6 cellular contexts compared by ENCODE assay signal in the genomic region with DNA sequence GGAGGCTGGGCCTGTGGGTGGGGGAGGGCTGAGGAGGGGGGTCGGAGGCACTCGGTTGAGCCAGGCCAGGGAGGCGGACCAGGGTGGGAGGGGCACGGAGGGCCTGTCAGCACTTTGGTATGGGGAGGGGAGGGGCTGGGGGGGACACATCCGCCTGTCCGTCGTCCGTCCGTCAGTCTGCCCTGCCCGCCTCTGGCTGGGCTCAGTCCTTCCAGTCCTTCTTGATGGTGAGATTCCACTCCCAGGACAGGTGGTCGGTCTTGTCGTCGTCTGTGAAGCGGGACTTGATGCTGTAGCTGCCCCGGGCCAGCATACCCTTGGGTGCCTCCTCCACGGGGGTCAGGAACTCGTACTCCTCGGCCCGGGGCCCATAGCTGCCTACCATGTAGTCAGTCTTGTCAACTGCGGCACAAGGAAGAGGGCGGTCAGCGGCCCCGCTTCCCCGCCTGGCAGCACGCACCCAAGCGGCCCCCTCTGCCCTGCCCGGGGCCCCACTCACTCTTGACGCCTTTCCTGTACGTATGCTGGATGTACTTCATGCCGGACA. TPM values are rescaled to one million over a fixed set of nuclear protein-coding genes. Genes with fewer than 3 reads are reported as not detected.
DNase-seq lines count a peak whose midpoint lies in the region; ATAC-seq and TF ChIP-seq lines count a peak whose summit lies in the region.

No MANE protein-coding gene starts in this region.

- no peaks in the 10 kb centered on the region; the same call in 1 of the 2 replicates for H3K9me3 ChIP-seq in AG04450 (ENCODE audit: control insufficient read depth, insufficient read depth, low read length)
- H3K9me3 ChIP-seq in Loucy (ENCODE audit: insufficient read depth, low read depth, low read length) = no peaks in the 10 kb centered on the region

- H3F3A ChIP-seq in Loucy (ENCODE audit: low read depth) = peaks cover 2% of the 10 kb centered on the region; the same call in 1 of the 2 replicates

- H3K27ac Mint-ChIP-seq in stimulated activated memory B cell treated with anti-CD40 and anti-IgM and Interleukin-4, amounts not matched to agents 10 μg/mL and 1 μg/mL and 100 μg/mL, for 72 hours = peak overlapping the region; percentile 92

- H3K9me2 ChIP-seq in Loucy (replicated peaks; ENCODE audit: low read depth, low read length) = no peaks in the 10 kb centered on the region

- H3K4me1 ChIP-seq in Loucy (ENCODE audit: insufficient read depth, low read length, poor library complexity, severe bottlenecking) = peaks cover 20% of the 10 kb centered on the region

- H3K27me3 Mint-ChIP-seq in stimulated activated memory B cell treated with anti-CD40 and anti-IgM and Interleukin-4, amounts not matched to agents 10 μg/mL and 1 μg/mL and 100 μg/mL, for 72 hours = no peaks in the 10 kb centered on the region

- peaks cover 67% of the 10 kb centered on the region for H3K4me1 Mint-ChIP-seq in stimulated activated memory B cell treated with anti-CD40 and anti-IgM and Interleukin-4, amounts not matched to agents 10 μg/mL and 1 μg/mL and 100 μg/mL, for 72 hours

- TF ChIP-seq CTCF in AG04450 (IDR thresholded peaks at IDR 0.05; ENCODE audit: low read depth, low read length) (no peak), Loucy (conservative IDR thresholded peaks at IDR 0.05; ENCODE audit: low read length) (no peak), epithelial cell of esophagus (IDR thresholded peaks at IDR 0.05; ENCODE audit: insufficient read depth, low read depth, low read length, missing control alignments) (no peak)

- H4K20me1 ChIP-seq in Loucy (ENCODE audit: insufficient read depth, low read length, poor library complexity, severe bottlenecking) = peaks cover 36% of the 10 kb centered on the region

- H3K4me3 Mint-ChIP-seq in stimulated activated memory B cell treated with anti-CD40 and anti-IgM and Interleukin-4, amounts not matched to agents 10 μg/mL and 1 μg/mL and 100 μg/mL, for 72 hours = peak overlapping the region; percentile 86

- CTCF ChIA-PET in AG04450 (lab: Charles Lee) = interaction anchor here (1.2 kb wide), 1 partner anchor 151 kb away, joined by 3 read pairs; no protein-coding TSS in a partner anchor

- no peaks in the 10 kb centered on the region for H3K9me3 Mint-ChIP-seq in stimulated activated memory B cell treated with anti-CD40 and anti-IgM and Interleukin-4, amounts not matched to agents 10 μg/mL and 1 μg/mL and 100 μg/mL, for 72 hours

- H3K4me2 ChIP-seq in Loucy (ENCODE audit: low read depth, low read length, poor library complexity, severe bottlenecking) = peak overlapping the region; percentile 99

- POLR2A ChIA-PET in AG04450 (lab: Yijun Ruan, JAX) = interaction anchor here (1.4 kb wide), 1 partner anchor 9 kb away, joined by 4 read pairs; no protein-coding TSS in a partner anchor

- H3K79me2 ChIP-seq in Loucy (ENCODE audit: insufficient read depth, low read length) = peaks cover 84% of the 10 kb centered on the region

- peak overlapping the region; percentile 81 for H3K4me3 ChIP-seq in AG04450 (ENCODE audit: low read depth, low read length)
- peak overlapping the region; percentile 86 for H3K4me3 ChIP-seq in Loucy (ENCODE audit: low read length, poor library complexity, severe bottlenecking)
- H3K4me3 ChIP-seq in epithelial cell of esophagus (ENCODE audit: low read length) = no peak overlapping the region

- H3K36me3 Mint-ChIP-seq in stimulated activated memory B cell treated with anti-CD40 and anti-IgM and Interleukin-4, amounts not matched to agents 10 μg/mL and 1 μg/mL and 100 μg/mL, for 72 hours = peaks cover 25% of the 10 kb centered on the region

- ATAC-seq in stimulated activated memory B cell treated with anti-CD40 and anti-IgM and Interleukin-4, amounts not matched to agents 10 μg/mL and 1 μg/mL and 100 μg/mL, for 72 hours = no peak

- H2AFZ ChIP-seq in Loucy (ENCODE audit: low read length) = no peak overlapping the region

- no peak overlapping the region for H3K9ac ChIP-seq in Loucy (ENCODE audit: low read depth, low read length, poor library complexity, severe bottlenecking)

- peak overlapping the region; percentile 88 for H3K27ac ChIP-seq in AG04450 (ENCODE audit: low read depth, low read length)

- peak; percentile 64 for DNase-seq in AG04450 (ENCODE audit: low read depth, low spot score)
- peak; percentile 78 for DNase-seq in epithelial cell of esophagus (ENCODE audit: low read depth)
- DNase-seq in NCI-H345 treated with DMSO at 0.1 percent for 48 hours (lab: John Stamatoyannopoulos, UW; ENCODE audit: unreplicated experiment) = no peak
- no peak for DNase-seq in activated naive CD4-positive, alpha-beta T cell (lab: John Stamatoyannopoulos, UW)

- peaks cover 18% of the 10 kb centered on the region for H3K36me3 ChIP-seq in Loucy (ENCODE audit: insufficient read depth, low read length)

- H3K27me3 ChIP-seq in AG04450 (ENCODE audit: control insufficient read depth, insufficient read depth, low read length) (no peaks in the 10 kb centered on the region), Loucy (ENCODE audit: insufficient read depth, low read length, poor library complexity, severe bottlenecking) (peaks cover 4% of the 10 kb centered on the region)

RNA-seq across cellular contexts. Expression of gene ARHGDIA, which starts 2.4 kb away (rescaled TPM):
- polyA plus RNA-seq in AG04450 (2011; rRNA removed) = 62.2 and 78.6 TPM in 2 replicates
- polyA minus RNA-seq in AG04450 (2011; rRNA and poly(A)+ RNA removed) = 48.6 and 62.3 TPM in 2 replicates

RNA-seq across cellular contexts. Expression of gene P4HB, which starts 8.4 kb away (rescaled TPM):
- polyA plus RNA-seq in AG04450 (2011; rRNA removed) = 158 and 342 TPM in 2 replicates
- 175 and 204 TPM in 2 replicates for polyA minus RNA-seq in AG04450 (2011; rRNA and poly(A)+ RNA removed)

RNA-seq across cellular contexts. Expression of gene ALYREF, which starts 22.6 kb away (rescaled TPM):
- 57.7 and 57.8 TPM in 2 replicates for polyA plus RNA-seq in AG04450 (2011; rRNA removed)
- 71.3 and 94.4 TPM in 2 replicates for polyA minus RNA-seq in AG04450 (2011; rRNA and poly(A)+ RNA removed)

RNA-seq across cellular contexts. Expression of gene ANAPC11, which starts 22.8 kb away (rescaled TPM):
- polyA plus RNA-seq in AG04450 (2011; rRNA removed) = 213 and 233 TPM in 2 replicates
- polyA minus RNA-seq in AG04450 (2011; rRNA and poly(A)+ RNA removed) = 34.5 and 40.6 TPM in 2 replicates

RNA-seq across cellular contexts. Expression of gene NPB, which starts 33.3 kb away (rescaled TPM):
- 0.20 and 0.30 TPM in 2 replicates for polyA plus RNA-seq in AG04450 (2011; rRNA removed)
- 0.09 and 0.48 TPM in 2 replicates for polyA minus RNA-seq in AG04450 (2011; rRNA and poly(A)+ RNA removed)

Comparison
In these comparisons a context has a peak if more than half of its experiments do, and no peak if none do; other contexts are left out.
1. DNase-seq: peak in AG04450 (single experiment) and epithelial cell of esophagus (single experiment); none in NCI-H345 treated with DMSO at 0.1 percent for 48 hours (single experiment) and activated naive CD4-positive, alpha-beta T cell (0 of 4).